ENCODE assay signal across 19 cellular contexts in the genomic region with DNA sequence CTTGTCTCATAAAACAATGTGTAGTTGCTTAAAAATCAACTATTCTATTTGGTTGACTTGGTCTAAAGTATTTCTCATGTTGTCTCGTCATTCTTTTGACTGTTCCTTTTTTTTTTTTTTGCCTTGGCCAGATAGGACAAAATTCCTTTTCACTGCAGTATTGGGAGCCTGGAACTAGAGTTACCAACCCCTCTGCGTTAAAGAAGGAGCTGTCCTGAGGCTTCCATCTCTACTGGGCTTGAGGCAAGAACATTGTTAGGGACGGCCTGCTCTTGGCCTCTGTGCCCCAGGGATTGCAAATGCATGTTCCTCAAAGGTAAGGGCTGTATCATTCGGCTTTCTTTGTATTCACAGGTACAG. TPM values are rescaled to one million over a fixed set of nuclear protein-coding genes. Genes with fewer than 3 reads are reported as not detected.
DNase-seq lines count a peak whose midpoint lies in the region; ATAC-seq, FAIRE-seq and TF ChIP-seq lines count a peak whose summit lies in the region.
"Had no signal": no experiment of that assay in that cellular context is flagged by ENCODE, and none has a peak within 500 bp of the region (broad histone marks: within the 10 kb centered on the region; RNA-seq: fewer than 3 reads in every experiment).

No MANE protein-coding gene starts in this region.

- H3K4me3 ChIP-seq in A549 (no peak overlapping the region), GM23338 (no peak overlapping the region)
- H3K4me3 ChIP-seq: GM12878, lung, prostate gland had no signal

- intact Hi-C loops in left colon (cut with DNase I, micrococcal nuclease), result loop anchor here (2.0 to 10.0 kb wide), 2 partner anchors 37 to 75 kb away; no protein-coding TSS in a partner anchor

- ATAC-seq in A549 (peak; percentile 28 to 54; a peak in 4 of 6 replicates), GM23338 (peak; percentile 3), T-helper 17 cell (peak; percentile 31), left colon (peak; percentile 10), esophagus mucosa (no peak)

- H3K4me3 Mint-ChIP-seq in GM23338, result no peak overlapping the region; the same call in 2 of the 3 replicates
- H3K4me3 Mint-ChIP-seq in T-helper 17 cell, result no peak overlapping the region
- H3K4me3 Mint-ChIP-seq: activated naive CD4-positive, alpha-beta T cell treated with anti-CD3 and anti-CD28 coated beads, Interleukin-2, amount 50 U/mL, for 24 hours had no signal

- no peaks in the 10 kb centered on the region for H3K79me2 ChIP-seq in GM23338 (replicated peaks; ENCODE audit: insufficient read depth)

- H3K4me1 ChIP-seq in A549 (peaks cover 2% of the 10 kb centered on the region), GM23338 (ENCODE audit: insufficient read depth) (peaks cover 9% of the 10 kb centered on the region; the same call in 1 of the 2 replicates)
- H3K4me1 ChIP-seq: prostate gland had no signal

- H3K4me1 Mint-ChIP-seq in GM23338 (peaks cover 17% of the 10 kb centered on the region), T-helper 17 cell (peaks cover 23% of the 10 kb centered on the region)

- no peak for TF ChIP-seq POLR2A in A549 (IDR thresholded peaks at IDR 0.05; ENCODE audit: low read length)

- no peaks in the 10 kb centered on the region; the same call in 2 of the 3 replicates for H3K9me3 Mint-ChIP-seq in GM23338
- H3K9me3 Mint-ChIP-seq: activated naive CD4-positive, alpha-beta T cell treated with anti-CD3 and anti-CD28 coated beads, Interleukin-2, amount 50 U/mL, for 24 hours had no signal

- H3K36me3 Mint-ChIP-seq in GM23338 (ENCODE audit: low read depth) (peaks cover 14% of the 10 kb centered on the region), T-helper 17 cell (ENCODE audit: low read depth) (peaks cover 8% of the 10 kb centered on the region)

- no peaks in the 10 kb centered on the region for H3F3A ChIP-seq in GM23338 (replicated peaks; ENCODE audit: low read depth)

- no peak overlapping the region for H2AFZ ChIP-seq in GM23338

- H3K27ac ChIP-seq in A549 (no peak overlapping the region), GM23338 (ENCODE audit: low read depth) (0 out of 2 replicates have a peak overlapping the region, but pooled peaks have one; percentile 5)

- DNase-seq in A549 (ENCODE audit: low read depth in 1 of 2, low spot score in 1 of 2) (no peak), GM23338 (ENCODE audit: low spot score) (no peak), T-helper 17 cell (no peak), left colon (no peak), HPDE6-E6E7 (ENCODE audit: extremely low spot score) (no peak), UCSD-AML1 (lab: John Stamatoyannopoulos, UW; ENCODE audit: unreplicated experiment) (no peak)
- DNase-seq: SHP77 treated with DMSO at 0.1 percent for 48 hours had no signal

- TF ChIP-seq CTCF in A549 (IDR thresholded peaks at IDR 0.05), result no peak
- TF ChIP-seq CTCF in GM23338 (conservative IDR thresholded peaks at IDR 0.05; ENCODE audit: low read depth in 2 of 2), result no peak

- H3K27ac Mint-ChIP-seq in GM23338, result no peak overlapping the region; the same call in 1 of the 2 replicates
- no peak overlapping the region for H3K27ac Mint-ChIP-seq in T-helper 17 cell
- H3K27ac Mint-ChIP-seq: activated naive CD4-positive, alpha-beta T cell treated with anti-CD3 and anti-CD28 coated beads, Interleukin-2, amount 50 U/mL, for 24 hours had no signal

- no peak overlapping the region for H3K4me2 ChIP-seq in A549
- no peak overlapping the region for H3K4me2 ChIP-seq in GM23338

- no peaks in the 10 kb centered on the region for H3K9me2 ChIP-seq in GM23338 (ENCODE audit: insufficient read depth)

- peaks cover 14% of the 10 kb centered on the region for H3K27me3 Mint-ChIP-seq in GM23338 (ENCODE audit: insufficient read depth, low read depth, poor library complexity)
- H3K27me3 Mint-ChIP-seq in T-helper 17 cell, result no peaks in the 10 kb centered on the region
- H3K27me3 Mint-ChIP-seq: activated naive CD4-positive, alpha-beta T cell treated with anti-CD3 and anti-CD28 coated beads, Interleukin-2, amount 50 U/mL, for 24 hours had no signal

- no peak for TF ChIP-seq EP300 in A549 (IDR thresholded peaks at IDR 0.05)

- POLR2A ChIA-PET in A549 (lab: Yijun Ruan, JAX), result interaction anchor here (1.5 kb wide), 1 partner anchor 92 kb away, joined by 4 read pairs; no protein-coding TSS in a partner anchor

- no peak for TF ChIP-seq RAD21 in A549 (conservative IDR thresholded peaks at IDR 0.05 in 1 of 2, IDR thresholded peaks at IDR 0.05 in 1 of 2)

- peaks cover 7% of the 10 kb centered on the region; the same call in 1 of the 2 replicates for H3K27me3 ChIP-seq in GM23338 (ENCODE audit: insufficient read depth)
- H3K27me3 ChIP-seq: ascending aorta, upper lobe of left lung had no signal

- CTCF ChIA-PET in A549 (lab: Yijun Ruan, JAX), result interaction anchor here (0.5 to 5.0 kb wide), 62 partner anchors 8 to 1765 kb away, joined by 3 to 122 read pairs (median 7); a partner anchor contains a TSS

- H4K20me1 ChIP-seq in GM23338 (replicated peaks; ENCODE audit: insufficient read depth), result no peaks in the 10 kb centered on the region

- no peak for FAIRE-seq in A549 (lab: Jason Lieb, UNC)

- WGBS in A549 (ENCODE audit: missing lambda C conversion rate), result 25% methylated on average over 4 of the region's 4 CpGs

- 0 out of 2 replicates have a peak, but pooled peaks cover 3% of the 10 kb centered on the region for H3K36me3 ChIP-seq in GM23338 (ENCODE audit: insufficient read depth)
- H3K36me3 ChIP-seq: prostate gland had no signal

- no peaks in the 10 kb centered on the region for H3K9me3 ChIP-seq in A549
- no peaks in the 10 kb centered on the region for H3K9me3 ChIP-seq in T-helper 17 cell (ENCODE audit: control insufficient read depth, low read length, poor library complexity, severe bottlenecking)
- H3K9me3 ChIP-seq: ascending aorta, prostate gland, upper lobe of left lung had no signal

TF ChIP-seq in A549, 52 proteins besides CTCF, POLR2A, EP300 and RAD21 (continues in another document):
- TF ChIP-seq KDM5A (IDR thresholded peaks at IDR 0.05), result no peak

RNA-seq across cellular contexts. Expression of a gene that starts 1.4 kb away (rescaled TPM):
- polyA plus RNA-seq in A549 (2011; rRNA removed) (18.8 and 22.8 TPM in 2 replicates), A549 (2017; fragmentation: RNase III; extraction: RNeasy Plus Mini Kit Qiagen cat#74134 plus additional on column Dnase treatment) (7.8 to 8.2 TPM (median 7.8 TPM) in 3 replicates), GM23338 (2016; fragmentation: Nextera tagmentation; extraction: Ambion mirVana) (9.0 and 9.8 TPM in 2 replicates)
- 9.4 and 11.4 TPM in 2 replicates for polyA plus RNA-seq in A549 (2012; cell fraction: cytosol; rRNA removed)
- 29.7 and 32.6 TPM in 2 replicates for polyA plus RNA-seq in A549 (2012; cell fraction: nucleus; rRNA removed)
- polyA minus RNA-seq in A549 (2011; rRNA and poly(A)+ RNA removed), result 11.9 and 13.4 TPM in 2 replicates
- 7.6 and 14.4 TPM in 2 replicates for total RNA-seq in GM23338 (2014; rRNA removed; shearing (Covaris generic))
- total RNA-seq in T-helper 17 cell (1 to 10 TPM; 3.8 to 4.0 TPM), left colon (1 to 10 TPM; 7.4 to 7.9 TPM), esophagus mucosa (1.3 TPM)

RNA-seq across cellular contexts. Expression of a gene that starts 22.1 kb away (rescaled TPM):
- polyA plus RNA-seq in A549 (2011; rRNA removed) (0.17 and 0.31 TPM in 2 replicates), A549 (2017; fragmentation: RNase III; extraction: RNeasy Plus Mini Kit Qiagen cat#74134 plus additional on column Dnase treatment) (0.45 to 0.71 TPM (median 0.54 TPM) in 3 replicates), GM23338 (2016; fragmentation: Nextera tagmentation; extraction: Ambion mirVana) (0.17 and 0.45 TPM in 2 replicates)
- 0.39 and 0.41 TPM in 2 replicates for polyA plus RNA-seq in A549 (2012; cell fraction: cytosol; rRNA removed)
- 1.2 and 1.7 TPM in 2 replicates for polyA plus RNA-seq in A549 (2012; cell fraction: nucleus; rRNA removed)
- polyA minus RNA-seq in A549 (2011; rRNA and poly(A)+ RNA removed), result 0.15 TPM in 1 of 2 replicates, not detected in the other
- total RNA-seq in GM23338 (2014; rRNA removed; shearing (Covaris generic)), result 0.45 TPM in 1 of 2 replicates, not detected in the other
- total RNA-seq in T-helper 17 cell (under 1 TPM; 0.81 to 0.97 TPM), left colon (1 to 10 TPM in 1 of 2 donors, under 1 TPM in 1; 0.15 to 1.5 TPM), esophagus mucosa (0.20 TPM)
- total RNA-seq: ascending aorta, kidney epithelial cell had no signal

RNA-seq across cellular contexts. Expression of a gene that starts 24.8 kb away (rescaled TPM):
- polyA plus RNA-seq in A549 (2011; rRNA removed) (46.9 and 47.3 TPM in 2 replicates), A549 (2017; fragmentation: RNase III; extraction: RNeasy Plus Mini Kit Qiagen cat#74134 plus additional on column Dnase treatment) (59.0 to 69.2 TPM (median 68.5 TPM) in 3 replicates), GM23338 (2016; fragmentation: Nextera tagmentation; extraction: Ambion mirVana) (69.9 and 74.5 TPM in 2 replicates)
- polyA plus RNA-seq in A549 (2012; cell fraction: cytosol; rRNA removed), result 97.0 and 97.6 TPM in 2 replicates
- polyA plus RNA-seq in A549 (2012; cell fraction: nucleus; rRNA removed), result 53.7 and 70.8 TPM in 2 replicates
- polyA minus RNA-seq in A549 (2011; rRNA and poly(A)+ RNA removed), result 9.7 and 15.6 TPM in 2 replicates
- total RNA-seq in GM23338 (2014; rRNA removed; shearing (Covaris generic)), result 20.9 and 23.8 TPM in 2 replicates
- total RNA-seq in T-helper 17 cell (10 to 100 TPM; 15.0 to 20.5 TPM), left colon (10 to 100 TPM; 56.0 to 59.4 TPM), esophagus mucosa (30.2 TPM)

RNA-seq across cellular contexts. Expression of a gene that starts 35.9 kb away (rescaled TPM):
- polyA plus RNA-seq in A549 (2011; rRNA removed), result 0.24 TPM in 1 of 2 replicates, not detected in the other
- 0.19 and 0.30 TPM in 2 replicates for polyA plus RNA-seq in A549 (2012; cell fraction: cytosol; rRNA removed)
- polyA plus RNA-seq in A549 (2012; cell fraction: nucleus; rRNA removed), result not detected in 2 replicates
- not detected in 3 replicates for polyA plus RNA-seq in A549 (2017; fragmentation: RNase III; extraction: RNeasy Plus Mini Kit Qiagen cat#74134 plus additional on column Dnase treatment)
- 0.70 TPM in 1 of 2 replicates, not detected in the other for polyA minus RNA-seq in A549 (2011; rRNA and poly(A)+ RNA removed)
- total RNA-seq in GM23338 (2014; rRNA removed; shearing (Covaris generic)), result not detected in 2 replicates
- polyA plus RNA-seq in GM23338 (2016; fragmentation: Nextera tagmentation; extraction: Ambion mirVana), result 0.57 and 0.81 TPM in 2 replicates
- total RNA-seq in T-helper 17 cell, result not detected
- not detected for total RNA-seq in left colon
- not detected for total RNA-seq in esophagus mucosa
- total RNA-seq: ascending aorta, Calu3, kidney epithelial cell, MCF 10A, prostate gland had no signal

RNA-seq across cellular contexts. Expression of a gene that starts 38.5 kb away (rescaled TPM):
- polyA plus RNA-seq in A549 (2011; rRNA removed) (not detected in 2 replicates), A549 (2017; fragmentation: RNase III; extraction: RNeasy Plus Mini Kit Qiagen cat#74134 plus additional on column Dnase treatment) (not detected in 3 replicates), GM23338 (2016; fragmentation: Nextera tagmentation; extraction: Ambion mirVana) (0.09 and 0.47 TPM in 2 replicates)
- not detected in 2 replicates for polyA plus RNA-seq in A549 (2012; cell fraction: cytosol; rRNA removed)
- not detected in 2 replicates for polyA plus RNA-seq in A549 (2012; cell fraction: nucleus; rRNA removed)
- polyA minus RNA-seq in A549 (2011; rRNA and poly(A)+ RNA removed), result not detected in 2 replicates
- not detected in 2 replicates for total RNA-seq in GM23338 (2014; rRNA removed; shearing (Covaris generic))
- total RNA-seq in T-helper 17 cell (not detected), left colon (under 1 TPM in 1 of 2 donors, not detected in 1; 0.28 TPM), esophagus mucosa (not detected)
- total RNA-seq: ascending aorta, Calu3, Daoy, GM12878, kidney epithelial cell, MCF 10A, mucosa of gallbladder had no signal
